19 cellular contexts compared by ENCODE assay signal in genomic region chr11:79227732-79228416, GRCh38.
DNase-seq lines count a peak whose midpoint lies in the region; ATAC-seq and TF ChIP-seq lines count a peak whose summit lies in the region.
"Had no signal": no experiment of that assay in that cellular context is flagged by ENCODE, and none has a peak within 500 bp of the region (broad histone marks: within the 10 kb centered on the region; RNA-seq: fewer than 3 reads in every experiment).

No MANE protein-coding gene starts in this region.

- H3K27ac ChIP-seq in GM23338 (ENCODE audit: low read depth) (no peak overlapping the region), foreskin keratinocyte (no peak overlapping the region)
- H3K27ac ChIP-seq: heart right ventricle, psoas muscle, testis had no signal

- no peaks in the 10 kb centered on the region for H3K79me2 ChIP-seq in GM23338 (replicated peaks; ENCODE audit: insufficient read depth)

- H3F3A ChIP-seq in GM23338 (replicated peaks; ENCODE audit: low read depth), result no peaks in the 10 kb centered on the region

- H3K27me3 Mint-ChIP-seq in GM23338 (ENCODE audit: insufficient read depth, low read depth, poor library complexity) (no peaks in the 10 kb centered on the region), progenitor cell of endocrine pancreas (no peaks in the 10 kb centered on the region)
- H3K27me3 Mint-ChIP-seq in activated T-cell treated with anti-CD3 and anti-CD28 coated beads, Interleukin-2, amount 50 U/mL, for 72 hours (ENCODE audit: low read depth), result peaks cover 15% of the 10 kb centered on the region
- H3K27me3 Mint-ChIP-seq: CD8-positive, alpha-beta memory T cell had no signal

- DNase-seq in GM23338 (ENCODE audit: low spot score) (peak; percentile 14), NCI-H69 (lab: John Stamatoyannopoulos, UW) (peak; percentile 25), foreskin keratinocyte (no peak), progenitor cell of endocrine pancreas (ENCODE audit: low spot score, unreplicated experiment) (no peak), LoVo (ENCODE audit: low spot score) (no peak)
- DNase-seq in activated T-cell treated with anti-CD3 and anti-CD28 coated beads, Interleukin-2, amount 50 U/mL, for 72 hours, result no peak
- DNase-seq: activated CD4-positive, alpha-beta memory T cell treated with anti-CD3 and anti-CD28 coated beads for 36 hours; activated CD4-positive, CD25-positive, alpha-beta regulatory T cell; AML-193; CD8-positive, alpha-beta memory T cell; cortex of kidney; heart right ventricle; NCI-H524; psoas muscle; RPMI8226; small intestine; testis had no signal

- no peak overlapping the region for H3K4me3 Mint-ChIP-seq in GM23338
- H3K4me3 Mint-ChIP-seq in progenitor cell of endocrine pancreas (ENCODE audit: low read depth), result no peak overlapping the region
- H3K4me3 Mint-ChIP-seq in activated T-cell treated with anti-CD3 and anti-CD28 coated beads, Interleukin-2, amount 50 U/mL, for 72 hours, result no peak overlapping the region
- H3K4me3 Mint-ChIP-seq: activated CD4-positive, alpha-beta memory T cell treated with anti-CD3 and anti-CD28 coated beads for 36 hours; CD8-positive, alpha-beta memory T cell; stimulated activated memory B cell treated with anti-CD40 and anti-IgM and Interleukin-4, amounts not matched to agents 10 μg/mL and 1 μg/mL and 100 μg/mL, for 72 hours had no signal

- H3K9me3 Mint-ChIP-seq in GM23338, result no peaks in the 10 kb centered on the region
- no peaks in the 10 kb centered on the region for H3K9me3 Mint-ChIP-seq in progenitor cell of endocrine pancreas (ENCODE audit: low read depth)
- no peaks in the 10 kb centered on the region for H3K9me3 Mint-ChIP-seq in activated T-cell treated with anti-CD3 and anti-CD28 coated beads, Interleukin-2, amount 50 U/mL, for 72 hours
- H3K9me3 Mint-ChIP-seq: activated CD4-positive, alpha-beta memory T cell treated with anti-CD3 and anti-CD28 coated beads for 36 hours had no signal

- no peak overlapping the region for H2AFZ ChIP-seq in GM23338

- H3K9me2 ChIP-seq in GM23338 (ENCODE audit: insufficient read depth), result no peaks in the 10 kb centered on the region

- peaks cover 16% of the 10 kb centered on the region for H3K4me1 Mint-ChIP-seq in GM23338
- H3K4me1 Mint-ChIP-seq in progenitor cell of endocrine pancreas (ENCODE audit: low read depth), result peaks cover 10% of the 10 kb centered on the region
- no peaks in the 10 kb centered on the region for H3K4me1 Mint-ChIP-seq in activated T-cell treated with anti-CD3 and anti-CD28 coated beads, Interleukin-2, amount 50 U/mL, for 72 hours (ENCODE audit: low read depth)
- H3K4me1 Mint-ChIP-seq: CD8-positive, alpha-beta memory T cell; stimulated activated memory B cell treated with anti-CD40 and anti-IgM and Interleukin-4, amounts not matched to agents 10 μg/mL and 1 μg/mL and 100 μg/mL, for 72 hours had no signal

- no peak overlapping the region for H3K4me2 ChIP-seq in GM23338

- ATAC-seq in GM23338 (peak; percentile 73), foreskin keratinocyte (no peak), HG02623 (IDR thresholded peaks at IDR 0.05; ENCODE audit: unreplicated experiment) (no peak)
- ATAC-seq in activated T-cell treated with anti-CD3 and anti-CD28 coated beads, Interleukin-2, amount 50 U/mL, for 72 hours (replicated peaks in 1 of 2), result no peak
- ATAC-seq: heart right ventricle; psoas muscle; stimulated activated memory B cell treated with anti-CD40 and anti-IgM and Interleukin-4, amounts not matched to agents 10 μg/mL and 1 μg/mL and 100 μg/mL, for 72 hours had no signal

- no peaks in the 10 kb centered on the region for H3K36me3 ChIP-seq in GM23338 (ENCODE audit: insufficient read depth)
- H3K36me3 ChIP-seq: heart right ventricle had no signal

- no peaks in the 10 kb centered on the region for H3K36me3 Mint-ChIP-seq in GM23338 (ENCODE audit: low read depth)
- peaks cover 2% of the 10 kb centered on the region for H3K36me3 Mint-ChIP-seq in progenitor cell of endocrine pancreas (ENCODE audit: insufficient read depth)
- H3K36me3 Mint-ChIP-seq in activated T-cell treated with anti-CD3 and anti-CD28 coated beads, Interleukin-2, amount 50 U/mL, for 72 hours (ENCODE audit: insufficient read depth in 2 of 2), result no peaks in the 10 kb centered on the region
- H3K36me3 Mint-ChIP-seq: activated CD4-positive, alpha-beta memory T cell treated with anti-CD3 and anti-CD28 coated beads for 36 hours; CD8-positive, alpha-beta memory T cell; stimulated activated memory B cell treated with anti-CD40 and anti-IgM and Interleukin-4, amounts not matched to agents 10 μg/mL and 1 μg/mL and 100 μg/mL, for 72 hours had no signal

- H3K27ac Mint-ChIP-seq in GM23338, result no peak overlapping the region
- H3K27ac Mint-ChIP-seq in progenitor cell of endocrine pancreas, result peak overlapping the region; percentile 10
- no peak overlapping the region for H3K27ac Mint-ChIP-seq in activated T-cell treated with anti-CD3 and anti-CD28 coated beads, Interleukin-2, amount 50 U/mL, for 72 hours
- H3K27ac Mint-ChIP-seq: activated CD4-positive, alpha-beta memory T cell treated with anti-CD3 and anti-CD28 coated beads for 36 hours; CD8-positive, alpha-beta memory T cell; stimulated activated memory B cell treated with anti-CD40 and anti-IgM and Interleukin-4, amounts not matched to agents 10 μg/mL and 1 μg/mL and 100 μg/mL, for 72 hours had no signal

- H3K4me1 ChIP-seq in GM23338 (ENCODE audit: insufficient read depth) (peaks cover 4% of the 10 kb centered on the region; the same call in 1 of the 2 replicates), foreskin keratinocyte (no peaks in the 10 kb centered on the region)
- H3K4me1 ChIP-seq: psoas muscle had no signal

- H3K4me3 ChIP-seq in GM23338, result no peak overlapping the region
- H3K4me3 ChIP-seq: heart right ventricle, psoas muscle, testis had no signal

- H3K27me3 ChIP-seq in GM23338 (ENCODE audit: insufficient read depth) (no peaks in the 10 kb centered on the region), foreskin keratinocyte (no peaks in the 10 kb centered on the region)
- H3K27me3 ChIP-seq: heart right ventricle, testis had no signal

- H4K20me1 ChIP-seq in GM23338 (replicated peaks; ENCODE audit: insufficient read depth), result no peaks in the 10 kb centered on the region

- peak; percentile 11 to 46; a peak in 3 of 4 replicates for TF ChIP-seq CTCF in GM23338 (conservative IDR thresholded peaks at IDR 0.05; ENCODE audit: low read depth in 2 of 2)
- peak; percentile 23 for TF ChIP-seq CTCF in foreskin keratinocyte (conservative IDR thresholded peaks at IDR 0.05)
- TF ChIP-seq CTCF in progenitor cell of endocrine pancreas (IDR thresholded peaks at IDR 0.05; ENCODE audit: unreplicated experiment), result no peak

TF ChIP-seq in GM23338, 12 proteins besides CTCF, POLR2A, EP300 and RAD21:
- TF ChIP-seq JUNB (IDR thresholded peaks at IDR 0.05; ENCODE audit: unreplicated experiment) (no peak), POLR2AphosphoS5 (IDR thresholded peaks at IDR 0.05; ENCODE audit: low read depth) (no peak), EZH2phosphoT487 (IDR thresholded peaks at IDR 0.05; ENCODE audit: unreplicated experiment) (no peak), ETS1 (IDR thresholded peaks at IDR 0.05) (no peak), ZNF114 (CRISPR knock-in tag; IDR thresholded peaks at IDR 0.05) (no peak), EZH2 (IDR thresholded peaks at IDR 0.05; ENCODE audit: low read depth, unreplicated experiment) (no peak), ZNF331 (CRISPR knock-in tag; IDR thresholded peaks at IDR 0.05; ENCODE audit: low read depth) (no peak), CREB1 (CRISPR knock-in tag; IDR thresholded peaks at IDR 0.05; ENCODE audit: low read depth) (no peak), STAT1 (IDR thresholded peaks at IDR 0.05; ENCODE audit: unreplicated experiment) (no peak)
TF ChIP-seq in GM23338: peak in this region for 0.

Comparison
In these comparisons a context has a peak if more than half of its experiments do, and no peak if none do; other contexts are left out.
1. DNase-seq: peak in GM23338 (single experiment) and NCI-H69 (single experiment); none in foreskin keratinocyte (0 of 2), progenitor cell of endocrine pancreas (single experiment), activated T-cell treated with anti-CD3 and anti-CD28 coated beads, Interleukin-2, amount 50 U/mL, for 72 hours (0 of 2) and LoVo (single experiment).